Comparison of ENCODE assay signal across 23 cellular contexts in genomic region chr18:23868341-23868740, GRCh38.
A peak's percentile ranks its signal among the peaks of the same experiment; 100 is the strongest.
DNase-seq lines count a peak whose midpoint lies in the region; ATAC-seq, FAIRE-seq and TF ChIP-seq lines count a peak whose summit lies in the region.
"Had no signal": no experiment of that assay in that cellular context is flagged by ENCODE, and none has a peak within 500 bp of the region (broad histone marks: within the 10 kb centered on the region; RNA-seq: fewer than 3 reads in every experiment).

No MANE protein-coding gene starts in this region.

- FAIRE-seq in A549 (lab: Jason Lieb, UNC): no peak
- FAIRE-seq: D721Med, H1 had no signal

- peaks cover 21% of the 10 kb centered on the region for H3K4me1 ChIP-seq in A549
- peaks cover 59 to 100% (median 97%) of the 10 kb centered on the region in 10 experiments for H3K4me1 ChIP-seq in BLaER1 treated with 17β-estradiol and CSF1 and Interleukin-3, amounts not matched to agents 10 nM and 100 nM
- peaks cover 0 to 22% (median 12%) of the 10 kb centered on the region in 4 donors for H3K4me1 ChIP-seq in Peyer's patch

- peaks cover 77% of the 10 kb centered on the region for H3K4me1 Mint-ChIP-seq in activated naive CD4-positive, alpha-beta T cell treated with anti-CD3 and anti-CD28 coated beads, Interleukin-2, amount 10 ng/mL, durations not matched to agents 7 days and 5 days

- POLR2A ChIA-PET in A549 (lab: Yijun Ruan, JAX): no interaction called here

- H3K4me3 ChIP-seq in A549: no peak overlapping the region
- H3K4me3 ChIP-seq in BLaER1 treated with 17β-estradiol and CSF1 and Interleukin-3, amounts not matched to agents 10 nM and 100 nM: no peak overlapping the region
- H3K4me3 ChIP-seq in Peyer's patch: no peak overlapping the region
- H3K4me3 ChIP-seq: MG63 had no signal

- H3K9me3 Mint-ChIP-seq in activated naive CD4-positive, alpha-beta T cell treated with anti-CD3 and anti-CD28 coated beads, Interleukin-2, amount 10 ng/mL, durations not matched to agents 7 days and 5 days: peaks cover 4% of the 10 kb centered on the region
- H3K9me3 Mint-ChIP-seq: CD14-positive monocyte, T-cell had no signal

- peaks cover 10% of the 10 kb centered on the region for H3K27me3 Mint-ChIP-seq in activated naive CD4-positive, alpha-beta T cell treated with anti-CD3 and anti-CD28 coated beads, Interleukin-2, amount 10 ng/mL, durations not matched to agents 7 days and 5 days
- H3K27me3 Mint-ChIP-seq: T-cell had no signal

- WGBS in A549 (ENCODE audit: missing lambda C conversion rate): 67% methylated on average over 3 of the region's 3 CpGs

- peak overlapping the region in 4 of 11 experiments; percentile 64 to 91 (median 87); a peak in 6 of 22 replicates for H3K9ac ChIP-seq in BLaER1 treated with 17β-estradiol and CSF1 and Interleukin-3, amounts not matched to agents 10 nM and 100 nM

- H3K27ac ChIP-seq in A549 (no peak overlapping the region), Peyer's patch (no peak overlapping the region)
- peak overlapping the region in 8 of 11 experiments; percentile 97 to 100 (median 98); a peak in 16 of 22 replicates for H3K27ac ChIP-seq in BLaER1 treated with 17β-estradiol and CSF1 and Interleukin-3, amounts not matched to agents 10 nM and 100 nM

- CTCF ChIA-PET in A549 (lab: Yijun Ruan, JAX): no interaction called here
- CTCF ChIA-PET in activated naive CD4-positive, alpha-beta T cell treated with anti-CD3 and anti-CD28 coated beads, Interleukin-2, amount 10 ng/mL, durations not matched to agents 7 days and 5 days (lab: Charles Lee): no interaction called here

- peaks cover 3% of the 10 kb centered on the region for H3K36me3 Mint-ChIP-seq in activated naive CD4-positive, alpha-beta T cell treated with anti-CD3 and anti-CD28 coated beads, Interleukin-2, amount 10 ng/mL, durations not matched to agents 7 days and 5 days
- H3K36me3 Mint-ChIP-seq: CD14-positive monocyte, T-cell had no signal

- no peak for TF ChIP-seq CTCF in A549 (IDR thresholded peaks at IDR 0.05)
- TF ChIP-seq CTCF in Peyer's patch (IDR thresholded peaks at IDR 0.05): no peak

- no peak overlapping the region for H3K27ac Mint-ChIP-seq in activated naive CD4-positive, alpha-beta T cell treated with anti-CD3 and anti-CD28 coated beads, Interleukin-2, amount 10 ng/mL, durations not matched to agents 7 days and 5 days
- H3K27ac Mint-ChIP-seq: CD14-positive monocyte had no signal

- no peaks in the 10 kb centered on the region for H4K20me1 ChIP-seq in BLaER1 treated with 17β-estradiol and CSF1 and Interleukin-3, amounts not matched to agents 10 nM and 100 nM

- DNase-seq in A549 (ENCODE audit: low read depth in 1 of 2, low spot score in 1 of 2) (no peak), NCI-H446 treated with DMSO at 0.1 percent for 48 hours (lab: John Stamatoyannopoulos, UW) (peak; percentile 59), kidney glomerular epithelial cell (lab: John Stamatoyannopoulos, UW) (peak; percentile 37), NCI-H2081 (lab: John Stamatoyannopoulos, UW) (no peak), Peyer's patch (no peak)
- DNase-seq in activated naive CD4-positive, alpha-beta T cell treated with anti-CD3 and anti-CD28 coated beads, Interleukin-2, amount 10 ng/mL, durations not matched to agents 7 days and 5 days: no peak
- DNase-seq: AML-193, DMS79 treated with DMSO at 0.1 percent for 48 hours, GF-D8, HCEC 1CT, KBM-7, MG63, NCI-H2029 treated with DMSO at 0.1 percent for 48 hours, NCI-H345, NCI-H774, PC-3, RPMI8226, SHP77, T-cell had no signal

- no peaks in the 10 kb centered on the region for H3K27me3 ChIP-seq in BLaER1 treated with 17β-estradiol and CSF1 and Interleukin-3, amounts not matched to agents 10 nM and 100 nM
- no peaks in the 10 kb centered on the region for H3K27me3 ChIP-seq in Peyer's patch
- H3K27me3 ChIP-seq: MG63 had no signal

- H3K9me3 ChIP-seq in A549 (no peaks in the 10 kb centered on the region), Peyer's patch (no peaks in the 10 kb centered on the region)
- H3K9me3 ChIP-seq in BLaER1 treated with 17β-estradiol and CSF1 and Interleukin-3, amounts not matched to agents 10 nM and 100 nM (replicated peaks in 1 of 11): no peaks in the 10 kb centered on the region
- H3K9me3 ChIP-seq: MG63 had no signal

- H3K4me3 Mint-ChIP-seq in activated naive CD4-positive, alpha-beta T cell treated with anti-CD3 and anti-CD28 coated beads, Interleukin-2, amount 10 ng/mL, durations not matched to agents 7 days and 5 days: no peak overlapping the region
- H3K4me3 Mint-ChIP-seq: CD14-positive monocyte, T-cell had no signal

- TF ChIP-seq EP300 in A549 (IDR thresholded peaks at IDR 0.05): no peak

- TF ChIP-seq POLR2A in A549 (IDR thresholded peaks at IDR 0.05; ENCODE audit: low read length) (no peak), Peyer's patch (IDR thresholded peaks at IDR 0.05) (no peak)

- no peak for ATAC-seq in A549
- ATAC-seq: PC-3, T-cell had no signal

- no peak for TF ChIP-seq RAD21 in A549 (conservative IDR thresholded peaks at IDR 0.05 in 1 of 2, IDR thresholded peaks at IDR 0.05 in 1 of 2)

- no peaks in the 10 kb centered on the region for H3K36me3 ChIP-seq in BLaER1 treated with 17β-estradiol and CSF1 and Interleukin-3, amounts not matched to agents 10 nM and 100 nM
- no peaks in the 10 kb centered on the region for H3K36me3 ChIP-seq in Peyer's patch
- H3K36me3 ChIP-seq: MG63 had no signal

- peak overlapping the region; percentile 21; the same call in 1 of the 3 replicates for H3K4me2 ChIP-seq in A549
- H3K4me2 ChIP-seq in BLaER1 treated with 17β-estradiol and CSF1 and Interleukin-3, amounts not matched to agents 10 nM and 100 nM: peak overlapping the region in 10 of 11 experiments; percentile 3 to 94 (median 83); a peak in 19 of 22 replicates

TF ChIP-seq in A549, 52 proteins besides CTCF, POLR2A, EP300 and RAD21:
- TF ChIP-seq FOXS1 (CRISPR knock-in tag; IDR thresholded peaks at IDR 0.05) (no peak), HOXB5 (CRISPR knock-in tag; IDR thresholded peaks at IDR 0.05) (no peak), POLR2AphosphoS2 (conservative IDR thresholded peaks at IDR 0.05; ENCODE audit: low read length) (no peak), NR3C1 (IDR thresholded peaks at IDR 0.05) (no peak), HOXB13 (CRISPR knock-in tag; IDR thresholded peaks at IDR 0.05; ENCODE audit: low read depth) (no peak), PHF8 (IDR thresholded peaks at IDR 0.05; ENCODE audit: borderline replicate concordance, low read depth) (no peak), JUNB (IDR thresholded peaks at IDR 0.05) (no peak), HMGXB4 (CRISPR knock-in tag; IDR thresholded peaks at IDR 0.05; ENCODE audit: borderline replicate concordance) (no peak)
TF ChIP-seq in A549: peak in this region for 0.

Comparison
In these comparisons a context has a peak if more than half of its experiments do, and no peak if none do; other contexts are left out.
1. DNase-seq: peak in NCI-H446 treated with DMSO at 0.1 percent for 48 hours (single experiment) and kidney glomerular epithelial cell (single experiment); none in A549 (0 of 2), activated naive CD4-positive, alpha-beta T cell treated with anti-CD3 and anti-CD28 coated beads, Interleukin-2, amount 10 ng/mL, durations not matched to agents 7 days and 5 days (single experiment), NCI-H2081 (0 of 2) and Peyer's patch (0 of 3).
2. H3K27ac ChIP-seq: peak in BLaER1 treated with 17β-estradiol and CSF1 and Interleukin-3, amounts not matched to agents 10 nM and 100 nM (8 of 11); none in A549 (0 of 2) and Peyer's patch (0 of 4).